ENCODE assay signal across 14 cellular contexts in genomic region chr22:40484906-40485660, GRCh38.
A peak's percentile ranks its signal among the peaks of the same experiment; 100 is the strongest.
DNase-seq lines count a peak whose midpoint lies in the region; ATAC-seq and TF ChIP-seq lines count a peak whose summit lies in the region.
"Had no signal": no experiment of that assay in that cellular context is flagged by ENCODE, and none has a peak within 500 bp of the region (broad histone marks: within the 10 kb centered on the region; RNA-seq: fewer than 3 reads in every experiment).

No MANE protein-coding gene starts in this region.

- 80% methylated on average over 1 to 7 of the region's 7 CpGs for WGBS in transverse colon (ENCODE audit: low coverage in 1 of 2), 2 donors

- H3K9me3 ChIP-seq in transverse colon, result no peaks in the 10 kb centered on the region

- no peak for DNase-seq in Right ventricle myocardium inferior (ENCODE audit: missing footprints)
- DNase-seq in cardiac septum (ENCODE audit: low spot score), result no peak
- peak; percentile 48 for DNase-seq in MCF 10A (ENCODE audit: unreplicated experiment)
- peak; percentile 25 for DNase-seq in hepatic stellate cell (ENCODE audit: low spot score)
- no peak for DNase-seq in type B pancreatic cell (ENCODE audit: extremely low spot score, unreplicated experiment)
- no peak for DNase-seq in activated effector memory CD4-positive, alpha-beta T cell treated with Interleukin-2 at 50 U/mL for 16 hours
- no peak for DNase-seq in transverse colon
- DNase-seq in activated CD4-positive, alpha-beta T cell treated with anti-CD3 and anti-CD28 coated beads for 1 hour, result no peak
- DNase-seq: ACHN; DND-41; natural killer cell; SHP77; stimulated activated CD4-positive, alpha-beta T cell treated with anti-CD3 and anti-CD28 coated beads, Interleukin-12 subunit alpha, Interleukin-12 subunit beta, amount 100 ng/mL, for 4 hours had no signal

- H3K4me1 Mint-ChIP-seq in MCF 10A (ENCODE audit: insufficient read depth, unreplicated experiment) (peaks cover 44% of the 10 kb centered on the region), type B pancreatic cell (ENCODE audit: unreplicated experiment) (peaks cover 19% of the 10 kb centered on the region)

- CTCF ChIA-PET in MCF 10A (lab: Yijun Ruan, JAX), result interaction anchor here (0.6 to 5.1 kb wide), 7 partner anchors 10 to 166 kb away, joined by 3 to 80 read pairs (median 4); no protein-coding TSS in a partner anchor

- intact Hi-C loops in Right ventricle myocardium inferior (cut with DNase I) (loop anchor here (10.0 kb wide), 1 partner anchor 50 kb away; no protein-coding TSS in a partner anchor), cardiac septum (cut with DNase I) (loop anchor here (5.0 kb wide), 1 partner anchor 48 kb away; no protein-coding TSS in a partner anchor), MCF 10A (cut with micrococcal nuclease) (no loop called here), transverse colon (cut with DNase I; ENCODE audit: low total_unique reads) (no loop called here)

- BruUV-seq in MCF 10A (replicated peaks; lab: Mats Ljungman, UMichigan), result no TSS peak

- no peak for TF ChIP-seq EP300 in transverse colon (IDR thresholded peaks at IDR 0.05; ENCODE audit: low read depth)

- H3K36me3 Mint-ChIP-seq in MCF 10A (ENCODE audit: insufficient read depth, unreplicated experiment) (peaks cover 22% of the 10 kb centered on the region), type B pancreatic cell (peaks cover 16% of the 10 kb centered on the region)
- H3K36me3 Mint-ChIP-seq: natural killer cell had no signal

- peak overlapping the region; percentile 94 for H3K27ac Mint-ChIP-seq in MCF 10A (ENCODE audit: low read depth, unreplicated experiment)
- H3K27ac Mint-ChIP-seq in type B pancreatic cell, result peak overlapping the region; percentile 93
- H3K27ac Mint-ChIP-seq: natural killer cell had no signal

- H3K27me3 ChIP-seq in transverse colon, result no peaks in the 10 kb centered on the region

- TF ChIP-seq CTCF in MCF 10A (IDR thresholded peaks at IDR 0.05; ENCODE audit: unreplicated experiment) (no peak), type B pancreatic cell (conservative IDR thresholded peaks at IDR 0.05) (no peak), transverse colon (IDR thresholded peaks at IDR 0.05) (no peak)

- peak; percentile 43 for ATAC-seq in Right ventricle myocardium inferior
- ATAC-seq: natural killer cell had no signal

- no peak for TF ChIP-seq POLR2A in transverse colon (IDR thresholded peaks at IDR 0.05)

- H3K9me3 Mint-ChIP-seq in MCF 10A (ENCODE audit: unreplicated experiment) (no peaks in the 10 kb centered on the region), type B pancreatic cell (peaks cover 9% of the 10 kb centered on the region)
- H3K9me3 Mint-ChIP-seq: natural killer cell had no signal

- POLR2A ChIA-PET in MCF 10A (lab: Yijun Ruan, JAX), result interaction anchor here (0.5 to 7.8 kb wide), 26 partner anchors 9 to 290 kb away, joined by 3 to 79 read pairs (median 6); partner anchors contain the start of gene MRTFA

- H3K4me3 Mint-ChIP-seq in MCF 10A (ENCODE audit: unreplicated experiment) (peak overlapping the region; percentile 57), type B pancreatic cell (peak overlapping the region; percentile 52)
- H3K4me3 Mint-ChIP-seq: natural killer cell had no signal

- in situ Hi-C loops in transverse colon (cut with MboI; ENCODE audit: low pct_ligation_motif_present in 1 of 4, low pct_unique_long_range_greater_than_20kb in 1 of 4, low sequenced_read_pairs in 3 of 4), result no loop called here

- H3K27me3 Mint-ChIP-seq in MCF 10A (ENCODE audit: insufficient read depth, unreplicated experiment), result no peaks in the 10 kb centered on the region
- no peaks in the 10 kb centered on the region for H3K27me3 Mint-ChIP-seq in type B pancreatic cell

- no peak overlapping the region for H3K27ac ChIP-seq in transverse colon
- H3K27ac ChIP-seq: VCaP had no signal

- peaks cover 0 to 25% (median 12%) of the 10 kb centered on the region in 4 donors for H3K4me1 ChIP-seq in transverse colon

- H3K4me3 ChIP-seq in transverse colon, result no peak overlapping the region

- no peaks in the 10 kb centered on the region for H3K36me3 ChIP-seq in transverse colon

Comparison
In these comparisons a context has a peak if more than half of its experiments do, and no peak if none do; other contexts are left out.
1. DNase-seq: peak in MCF 10A (single experiment) and hepatic stellate cell (single experiment); none in Right ventricle myocardium inferior (single experiment), cardiac septum (single experiment), type B pancreatic cell (single experiment), activated effector memory CD4-positive, alpha-beta T cell treated with Interleukin-2 at 50 U/mL for 16 hours (single experiment), transverse colon (single experiment) and activated CD4-positive, alpha-beta T cell treated with anti-CD3 and anti-CD28 coated beads for 1 hour (single experiment).
2. intact Hi-C loops: an anchor here in Right ventricle myocardium inferior (10.0 kb wide) and cardiac septum (5.0 kb wide); none called in MCF 10A and transverse colon.